22 cellular contexts compared by ENCODE assay signal in the genomic region with DNA sequence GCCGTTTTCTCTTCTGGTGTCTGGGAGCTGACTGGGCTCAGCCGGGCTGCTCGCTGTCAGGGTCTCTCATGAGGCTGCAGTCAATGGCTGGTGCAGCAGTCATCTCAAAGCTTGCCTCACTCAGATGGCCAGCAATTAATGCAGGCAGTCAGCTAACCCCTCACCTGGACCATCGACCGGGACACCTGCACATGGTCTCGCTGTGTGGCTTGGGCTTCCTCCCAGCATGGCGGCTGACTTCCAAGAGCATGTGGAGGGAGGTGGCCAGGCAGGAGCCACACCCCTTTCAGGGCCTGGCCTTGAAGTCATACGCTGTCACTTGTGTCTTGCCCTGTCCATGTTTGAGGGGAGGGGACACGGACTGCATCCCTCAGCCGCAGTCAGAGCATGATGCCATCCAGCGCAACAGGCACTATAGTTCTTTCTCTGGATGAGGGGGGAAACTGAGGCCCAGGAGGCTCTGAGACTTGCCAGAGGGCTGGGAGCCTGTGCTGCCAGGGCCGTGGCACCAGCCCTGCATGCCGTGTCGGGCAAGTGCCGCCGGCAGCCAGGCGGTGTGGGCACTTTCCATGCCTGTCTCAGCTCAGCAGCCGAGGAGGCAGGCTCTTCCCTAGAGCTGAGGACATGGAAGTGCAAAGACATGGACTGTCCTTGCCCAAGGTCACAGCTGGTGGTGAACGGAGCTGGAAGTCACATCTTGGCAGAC.
"Had no signal": no experiment of that assay in that cellular context is flagged by ENCODE, and none has a peak within 500 bp of the region (broad histone marks: within the 10 kb centered on the region; RNA-seq: fewer than 3 reads in every experiment).

No MANE protein-coding gene starts in this region.

- FAIRE-seq: astrocyte, TTC549 had no signal

- DNase-seq: activated B cell treated with CpG ODN at 0.5 μM for 24 hours; activated CD4-positive, alpha-beta T cell treated with anti-CD3 and anti-CD28 coated beads for 1 hour; activated CD4-positive, alpha-beta T cell treated with anti-CD3 and anti-CD28 coated beads, Interleukin-2, amount 10 ng/mL, durations not matched to agents 24 days and 14 days; activated CD4-positive, alpha-beta T cell treated with anti-CD3 and anti-CD28 coated beads, Interleukin-2, amount 50 U/mL, for 48 hours; activated CD8-positive, alpha-beta memory T cell treated with anti-CD3 and anti-CD28 coated beads, Interleukin-2, amount 10 ng/mL, durations not matched to agents 7 days and 5 days; activated gamma-delta T cell; activated naive CD4-positive, alpha-beta T cell treated with anti-CD3 and anti-CD28 coated beads for 36 hours; activated T-cell treated with anti-CD3 and anti-CD28 coated beads, Interleukin-2, amount 50 U/mL, for 4 hours; amygdala; NCI-H1930; NCI-H2171 treated with DMSO at 0.1 percent for 48 hours; NCI-H226; NCI-H526; OCI-M1; RPMI8226; SHP77; T1000 had no signal

- H3K4me1 ChIP-seq: SJSA1 had no signal

- H3K4me3 ChIP-seq: SJSA1 had no signal

- H3K27ac ChIP-seq: SJSA1 had no signal

- H3K9me3 ChIP-seq: SJSA1 had no signal

- ATAC-seq: activated CD8-positive, alpha-beta memory T cell treated with anti-CD3 and anti-CD28 coated beads, Interleukin-2, amount 10 ng/mL, durations not matched to agents 7 days and 5 days; activated T-cell treated with anti-CD3 and anti-CD28 coated beads, Interleukin-2, amount 50 U/mL, for 4 hours; activated T-helper 17 cell treated with anti-CD3 and anti-CD28 coated beads, Interleukin-2, amount 50 U/mL, for 72 hours; Panc1 had no signal

- H3K36me3 ChIP-seq: SJSA1 had no signal
